In genomic region chr4:2537011-2537830, GRCh38 we compare ENCODE assay signal across 1 cellular context.
A peak's percentile ranks its signal among the peaks of the same experiment; 100 is the strongest.
TF ChIP-seq lines count a peak whose summit lies in the region.

No MANE protein-coding gene starts in this region.

TF ChIP-seq in HepG2, 621 proteins besides CTCF, POLR2A, EP300 and RAD21 (continued from another document and continues in another):
- TF ChIP-seq ZNF280D (CRISPR knock-in tag; IDR thresholded peaks at IDR 0.05) (no peak), THAP9 (CRISPR knock-in tag; IDR thresholded peaks at IDR 0.05; ENCODE audit: borderline replicate concordance) (no peak), U2AF1 (optimal IDR thresholded peaks at IDR 0.05; ENCODE audit: low read depth, low read length) (no peak), TAF15 (IDR thresholded peaks at IDR 0.05; ENCODE audit: low read depth, low read length, poor library complexity, severe bottlenecking) (no peak), ZNF563 (CRISPR knock-in tag; IDR thresholded peaks at IDR 0.05) (peak; percentile 62; the same call in 1 of the 2 replicates), TFAP4 (IDR thresholded peaks at IDR 0.05; ENCODE audit: borderline replicate concordance, low read depth) (peak; percentile 81), KLF15 (CRISPR knock-in tag; IDR thresholded peaks at IDR 0.05; ENCODE audit: borderline replicate concordance) (no peak), ARNT (IDR thresholded peaks at IDR 0.05) (no peak), SAP130 (CRISPR knock-in tag; IDR thresholded peaks at IDR 0.05; ENCODE audit: low read depth) (peak; percentile 75), DR1 (CRISPR knock-in tag; IDR thresholded peaks at IDR 0.05) (no peak), NFKBIZ (CRISPR knock-in tag; IDR thresholded peaks at IDR 0.05) (no peak), ZNF574 (CRISPR knock-in tag; IDR thresholded peaks at IDR 0.05) (peak; percentile 17; the same call in 1 of the 2 replicates), YY1 (IDR thresholded peaks at IDR 0.05; ENCODE audit: insufficient read depth, insufficient replicate concordance, low read depth, low read length) (no peak), FOSL2 (CRISPR knock-in tag; IDR thresholded peaks at IDR 0.05) (no peak), RFX5 (IDR thresholded peaks at IDR 0.05; ENCODE audit: low read depth, low read length) (no peak), GMEB1 (CRISPR knock-in tag; IDR thresholded peaks at IDR 0.05; ENCODE audit: borderline replicate concordance) (no peak), NCOA5 (CRISPR knock-in tag; IDR thresholded peaks at IDR 0.05) (no peak), ZNF773 (CRISPR knock-in tag; IDR thresholded peaks at IDR 0.05; ENCODE audit: borderline replicate concordance) (0 out of 2 replicates have a peak, but pooled peaks have one; percentile 50), CBFB (CRISPR knock-in tag; IDR thresholded peaks at IDR 0.05) (0 out of 2 replicates have a peak, but pooled peaks have one; percentile 34), NRL (CRISPR knock-in tag; IDR thresholded peaks at IDR 0.05; ENCODE audit: borderline replicate concordance) (0 out of 2 replicates have a peak, but pooled peaks have one; percentile 61), ATM (IDR thresholded peaks at IDR 0.05; ENCODE audit: borderline replicate concordance) (no peak), ZNF724P (CRISPR knock-in tag; IDR thresholded peaks at IDR 0.05; ENCODE audit: borderline replicate concordance) (no peak), MXD1 (CRISPR knock-in tag; IDR thresholded peaks at IDR 0.05) (peak; percentile 48; the same call in 1 of the 2 replicates), BRD4 (CRISPR knock-in tag; IDR thresholded peaks at IDR 0.05) (no peak), ZBTB8A (CRISPR knock-in tag; IDR thresholded peaks at IDR 0.05; ENCODE audit: borderline replicate concordance, low read depth) (no peak), POGK (CRISPR knock-in tag; conservative IDR thresholded peaks at IDR 0.05) (no peak), REPIN1 (CRISPR knock-in tag; IDR thresholded peaks at IDR 0.05; ENCODE audit: borderline replicate concordance, low read depth) (no peak), NFYC (CRISPR knock-in tag; IDR thresholded peaks at IDR 0.05) (no peak), PRMT3 (CRISPR knock-in tag; IDR thresholded peaks at IDR 0.05; ENCODE audit: borderline replicate concordance, low read depth) (no peak), KLF12 (CRISPR knock-in tag; IDR thresholded peaks at IDR 0.05; ENCODE audit: borderline replicate concordance) (0 out of 2 replicates have a peak, but pooled peaks have one; percentile 55), ZNF451 (CRISPR knock-in tag; IDR thresholded peaks at IDR 0.05) (no peak), TFDP2 (CRISPR knock-in tag; IDR thresholded peaks at IDR 0.05) (no peak), KDM5A (IDR thresholded peaks at IDR 0.05; ENCODE audit: borderline replicate concordance, low read length) (peak; percentile 28; the same call in 1 of the 2 replicates), MTERF4 (CRISPR knock-in tag; IDR thresholded peaks at IDR 0.05) (no peak), ZNF337 (CRISPR knock-in tag; IDR thresholded peaks at IDR 0.05; ENCODE audit: borderline replicate concordance, low read depth) (no peak), ZNF496 (CRISPR knock-in tag; IDR thresholded peaks at IDR 0.05; ENCODE audit: insufficient replicate concordance) (no peak), SPEN (CRISPR knock-in tag; IDR thresholded peaks at IDR 0.05; ENCODE audit: low read depth) (peak; percentile 4; the same call in 1 of the 2 replicates), CEBPB (IDR thresholded peaks at IDR 0.05; ENCODE audit: borderline replicate concordance, low read depth, low read length) (no peak), THAP7 (CRISPR knock-in tag; IDR thresholded peaks at IDR 0.05) (no peak), GTF2F1 (IDR thresholded peaks at IDR 0.05; ENCODE audit: low read length) (no peak), ZNF335 (CRISPR knock-in tag; IDR thresholded peaks at IDR 0.05) (no peak), ZNF660 (CRISPR knock-in tag; IDR thresholded peaks at IDR 0.05; ENCODE audit: borderline replicate concordance, low read depth) (no peak), RFX3 (CRISPR knock-in tag; IDR thresholded peaks at IDR 0.05) (no peak), ZNF776 (CRISPR knock-in tag; IDR thresholded peaks at IDR 0.05) (peak; percentile 59; the same call in 1 of the 2 replicates), ZNF567 (CRISPR knock-in tag; IDR thresholded peaks at IDR 0.05; ENCODE audit: borderline replicate concordance) (no peak), GATAD1 (CRISPR knock-in tag; IDR thresholded peaks at IDR 0.05) (no peak), NR2C2 (CRISPR knock-in tag; IDR thresholded peaks at IDR 0.05; ENCODE audit: borderline replicate concordance) (no peak; the same call in 1 of the 2 replicates)
